ENCODE assay signal across 22 cellular contexts in the genomic region with DNA sequence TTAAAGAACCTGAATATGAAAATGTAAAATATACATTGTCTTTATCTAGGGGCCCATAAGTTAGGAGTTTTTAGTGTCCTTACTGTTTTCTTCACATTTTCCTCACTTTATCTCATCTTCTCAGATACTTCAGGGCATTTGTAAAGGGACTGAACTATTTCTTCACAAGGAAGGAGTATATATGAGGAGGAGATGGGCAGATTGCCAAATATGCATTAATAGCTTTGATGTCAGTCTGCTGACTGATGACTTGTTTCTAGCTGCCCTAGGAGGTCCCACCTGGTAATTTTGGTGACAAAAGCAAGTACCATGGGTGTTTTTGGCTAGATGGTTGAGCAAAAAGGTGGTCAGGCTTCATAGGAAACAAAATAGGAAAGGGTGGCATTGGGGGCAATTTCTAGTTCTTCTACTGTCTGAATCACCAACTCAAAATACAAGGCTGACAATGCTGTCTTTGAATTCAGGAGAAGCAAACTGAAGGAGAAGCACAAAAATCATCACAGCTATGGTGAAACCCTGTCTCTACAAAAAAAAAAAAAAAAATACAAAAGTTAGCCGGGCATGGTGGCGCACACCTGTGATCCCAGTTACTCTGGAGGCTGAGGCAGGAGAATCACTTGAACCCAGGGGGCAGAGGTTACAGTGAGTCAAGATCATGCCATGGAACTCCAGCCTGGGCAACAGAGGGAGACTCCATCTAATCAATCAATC. TPM values are rescaled to one million over a fixed set of nuclear protein-coding genes. Genes with fewer than 3 reads are reported as not detected.
DNase-seq lines count a peak whose midpoint lies in the region; ATAC-seq and TF ChIP-seq lines count a peak whose summit lies in the region.
"Had no signal": no experiment of that assay in that cellular context is flagged by ENCODE, and none has a peak within 500 bp of the region (broad histone marks: within the 10 kb centered on the region; RNA-seq: fewer than 3 reads in every experiment).

No MANE protein-coding gene starts in this region.

- no peak for TF ChIP-seq EP300 in gastroesophageal sphincter (IDR thresholded peaks at IDR 0.05)

- TF ChIP-seq POLR2A in IMR-90 (IDR thresholded peaks at IDR 0.05; ENCODE audit: low read depth, low read length) (no peak), gastroesophageal sphincter (IDR thresholded peaks at IDR 0.05) (no peak)

- H3K4ac ChIP-seq in IMR-90 (ENCODE audit: low read depth, low read length): no peak overlapping the region

- H3K4me1 Mint-ChIP-seq in T-helper 17 cell: peaks cover 2% of the 10 kb centered on the region
- H3K4me1 Mint-ChIP-seq: neural progenitor cell had no signal

- no CpG with 5 or more reads among the region's 2 CpGs for WGBS in IMR-90 (ENCODE audit: extremely low coverage in 2 of 2, insufficient read length in 1 of 2), 2 experiments
- WGBS in gastroesophageal sphincter (ENCODE audit: low coverage in 1 of 2), 2 donors: 88% methylated on average over 2 of the region's 2 CpGs; no CpG with 5 or more reads in 1 of the 2 donors

- no peak overlapping the region for H4K8ac ChIP-seq in IMR-90 (ENCODE audit: low read depth in 2 of 2, low read length in 2 of 2)

- H3K14ac ChIP-seq in IMR-90 (replicated peaks; ENCODE audit: low read depth, low read length): no peak overlapping the region

- no peak overlapping the region for H2BK5ac ChIP-seq in IMR-90 (ENCODE audit: low read depth, low read length, poor library complexity, severe bottlenecking)

- H3K4me3 Mint-ChIP-seq in T-helper 17 cell: no peak overlapping the region
- H3K4me3 Mint-ChIP-seq: CD4-positive, alpha-beta T cell; neural progenitor cell had no signal

- no peaks in the 10 kb centered on the region for H3K27me3 Mint-ChIP-seq in T-helper 17 cell
- H3K27me3 Mint-ChIP-seq: CD4-positive, alpha-beta T cell had no signal

- no peak overlapping the region for H3K23ac ChIP-seq in IMR-90 (ENCODE audit: low read depth, low read length)

- no peak overlapping the region for H4K91ac ChIP-seq in IMR-90 (ENCODE audit: insufficient read depth, low read depth, low read length)

- H3K9me1 ChIP-seq in IMR-90 (ENCODE audit: insufficient read depth, low read length): no peaks in the 10 kb centered on the region

- H3K27ac Mint-ChIP-seq in T-helper 17 cell: no peak overlapping the region
- H3K27ac Mint-ChIP-seq: CD4-positive, alpha-beta T cell; neural progenitor cell had no signal

- H2BK15ac ChIP-seq in IMR-90 (ENCODE audit: low read depth, low read length): no peak overlapping the region

- no peak overlapping the region for H3K18ac ChIP-seq in IMR-90 (ENCODE audit: low read depth, low read length)

- H2AK9ac ChIP-seq in IMR-90 (replicated peaks; ENCODE audit: low read depth, low read length, poor library complexity): no peak overlapping the region

- H4K5ac ChIP-seq in IMR-90 (ENCODE audit: low read depth, low read length): no peak overlapping the region

- CTCF ChIA-PET in A673 (lab: Charles Lee) (no interaction called here), IMR-90 (lab: Yijun Ruan, JAX) (no interaction called here)

- H3K4me1 ChIP-seq in A673 (ENCODE audit: insufficient read depth, low read length, poor library complexity, severe bottlenecking) (peaks cover 30% of the 10 kb centered on the region), IMR-90 (ENCODE audit: control insufficient read depth, insufficient read depth, low read length) (no peaks in the 10 kb centered on the region), gastroesophageal sphincter (no peaks in the 10 kb centered on the region)
- H3K4me1 ChIP-seq: neural progenitor cell, stomach had no signal

- dilution Hi-C loops in IMR-90 (cut with HindIII; ENCODE audit: low sequenced_read_pairs, unreplicated experiment): no loop called here

- POLR2A ChIA-PET in A673 (lab: Charles Lee; ENCODE audit: low non-redundant PET) (interaction anchor here (0.6 kb wide), 1 partner anchor 39 kb away, joined by 4 read pairs; no protein-coding TSS in a partner anchor), IMR-90 (lab: Charles Lee; ENCODE audit: unreplicated experiment) (no interaction called here)

- intact Hi-C loops in A673 (cut with micrococcal nuclease; ENCODE audit: unreplicated experiment) (no loop called here), IMR-90 (cut with micrococcal nuclease) (no loop called here)

- no peak overlapping the region for H3K9ac ChIP-seq in IMR-90 (ENCODE audit: low read depth, low read length)
- H3K9ac ChIP-seq: neural progenitor cell had no signal

- TF ChIP-seq RAD21 in IMR-90 (IDR thresholded peaks at IDR 0.05; ENCODE audit: low read length): no peak

- no peak overlapping the region for H3K56ac ChIP-seq in IMR-90 (ENCODE audit: extremely low read depth, insufficient read depth, low read length)

- H3K27me3 ChIP-seq in A673 (replicated peaks; ENCODE audit: insufficient read depth, low read depth, low read length, poor library complexity) (no peaks in the 10 kb centered on the region), IMR-90 (ENCODE audit: control insufficient read depth, insufficient read depth, low read length) (no peaks in the 10 kb centered on the region; the same call in 1 of the 2 replicates), gastroesophageal sphincter (no peaks in the 10 kb centered on the region)
- H3K27me3 ChIP-seq: MG63, neural progenitor cell, stomach had no signal

- in situ Hi-C loops in IMR-90 (cut with MboI; ENCODE audit: low sequenced_read_pairs): no loop called here

- no peak overlapping the region for H3K4me3 ChIP-seq in A673 (ENCODE audit: low read depth, low read length, poor library complexity, severe bottlenecking)
- no peak overlapping the region for H3K4me3 ChIP-seq in IMR-90 (ENCODE audit: insufficient read depth, low read depth, low read length)
- no peak overlapping the region for H3K4me3 ChIP-seq in gastroesophageal sphincter
- H3K4me3 ChIP-seq: MG63, neural progenitor cell, stomach had no signal

- peaks cover 10% of the 10 kb centered on the region for H3K36me3 Mint-ChIP-seq in T-helper 17 cell (ENCODE audit: low read depth)

- H3K9me3 ChIP-seq in A673 (ENCODE audit: low read depth, low read length, poor library complexity, severe bottlenecking): no peaks in the 10 kb centered on the region
- H3K9me3 ChIP-seq in IMR-90 (ENCODE audit: control insufficient read depth, insufficient read depth, low read length): no peaks in the 10 kb centered on the region
- H3K9me3 ChIP-seq in T-helper 17 cell (ENCODE audit: control insufficient read depth, low read length, poor library complexity, severe bottlenecking): no peaks in the 10 kb centered on the region
- H3K9me3 ChIP-seq in gastroesophageal sphincter: no peaks in the 10 kb centered on the region
- H3K9me3 ChIP-seq: MG63, stomach had no signal

- no peak overlapping the region for H3K4me2 ChIP-seq in IMR-90 (ENCODE audit: low read depth, low read length)
- H3K4me2 ChIP-seq: neural progenitor cell had no signal

- no peaks in the 10 kb centered on the region for H4K20me1 ChIP-seq in IMR-90 (ENCODE audit: insufficient read depth, low read length)

- peaks cover 5% of the 10 kb centered on the region for H3K36me3 ChIP-seq in A673 (ENCODE audit: insufficient read depth, low read length, poor library complexity, severe bottlenecking)
- peaks cover 1% of the 10 kb centered on the region; the same call in 1 of the 2 replicates for H3K36me3 ChIP-seq in IMR-90 (ENCODE audit: control insufficient read depth, insufficient read depth, low read length)
- H3K36me3 ChIP-seq in gastroesophageal sphincter: peaks cover 3 to 65% of the 10 kb centered on the region in 2 donors
- H3K36me3 ChIP-seq: MG63, neural progenitor cell had no signal

- BruUV-seq in A673 (replicated peaks; lab: Mats Ljungman, UMichigan) (no TSS peak), IMR-90 (replicated peaks; lab: Mats Ljungman, UMichigan) (no TSS peak)

- H3K27ac ChIP-seq in A673 (ENCODE audit: low read depth, low read length, poor library complexity, severe bottlenecking): no peak overlapping the region
- no peak overlapping the region for H3K27ac ChIP-seq in IMR-90 (ENCODE audit: insufficient read depth, low read length)
- H3K27ac ChIP-seq in gastroesophageal sphincter: no peak overlapping the region
- H3K27ac ChIP-seq: neural progenitor cell, stomach had no signal

- DNase-seq in A673 (ENCODE audit: low spot score) (peak; percentile 37), IMR-90 (peak; percentile 25), RPMI7951 (ENCODE audit: low read depth) (peak; percentile 16), dermis blood vessel endothelial cell (peak; percentile 67), mesenteric fat pad (ENCODE audit: low spot score) (no peak), T-helper 17 cell (no peak)
- DNase-seq: ACHN; activated CD4-positive, alpha-beta T cell treated with anti-CD3 and anti-CD28 coated beads for 1 hour; aorta; CD4-positive, alpha-beta T cell; GDM1; H7; kidney; MG63; NCI-H187 treated with DMSO at 0.1 percent for 48 hours; NCI-H82; retina; stomach; T-helper 2 cell had no signal

- no peak overlapping the region for H2BK120ac ChIP-seq in IMR-90 (ENCODE audit: low read depth, low read length)

- no peaks in the 10 kb centered on the region for H3K79me1 ChIP-seq in IMR-90 (ENCODE audit: low read depth in 1 of 2, low read length in 2 of 2)

- no peak overlapping the region for H2AFZ ChIP-seq in IMR-90 (replicated peaks; ENCODE audit: low read length, poor library complexity)
- H2AFZ ChIP-seq: neural progenitor cell had no signal

- ATAC-seq in IMR-90 (ENCODE audit: low read depth) (no peak), T-helper 17 cell (no peak), gastroesophageal sphincter (no peak), HG03039 (IDR thresholded peaks at IDR 0.05; ENCODE audit: unreplicated experiment) (no peak)

- no peak overlapping the region for H2BK20ac ChIP-seq in IMR-90 (ENCODE audit: low read depth, low read length)

- TF ChIP-seq CTCF in A673 (conservative IDR thresholded peaks at IDR 0.05; ENCODE audit: low read depth, low read length) (no peak), IMR-90 (conservative IDR thresholded peaks at IDR 0.05; ENCODE audit: low read depth, low read length) (no peak), gastroesophageal sphincter (IDR thresholded peaks at IDR 0.05) (no peak)

- H2AK5ac ChIP-seq in IMR-90 (ENCODE audit: low read depth, low read length): no peak overlapping the region

TF ChIP-seq in IMR-90, 13 proteins besides CTCF, POLR2A, EP300 and RAD21:
- TF ChIP-seq NFE2L2 (IDR thresholded peaks at IDR 0.05; ENCODE audit: low read depth, low read length) (no peak), RFX5 (IDR thresholded peaks at IDR 0.05; ENCODE audit: low read depth, low read length) (no peak), MAZ (IDR thresholded peaks at IDR 0.05; ENCODE audit: borderline replicate concordance, low read depth, low read length) (no peak)

RNA-seq across cellular contexts. Expression of gene STRIP2, which starts 10.4 kb away (rescaled TPM):
- total RNA-seq in A673 (2021) (9.1 and 10.7 TPM in 2 replicates), IMR-90 (2012; rRNA removed) (2.2 and 3.0 TPM in 2 replicates), dermis blood vessel endothelial cell (2.7 and 6.1 TPM in 2 replicates), mesenteric fat pad (0.19 TPM), T-helper 17 cell (1 to 10 TPM in 1 of 2 donors, under 1 TPM in 1; 0.67 to 2.1 TPM), gastroesophageal sphincter (1 to 10 TPM; 1.2 to 2.6 (median 1.9) TPM)
- polyA plus RNA-seq in IMR-90 (2012; rRNA removed): 1.6 and 1.8 TPM in 2 replicates
- polyA plus RNA-seq in IMR-90 (2012; cell fraction: cytosol; rRNA removed): 0.68 and 0.73 TPM in 2 replicates
- 2.4 and 4.3 TPM in 2 replicates for polyA plus RNA-seq in IMR-90 (2012; cell fraction: nucleus; rRNA removed; ENCODE audit: low replicate concordance)
- 6.4 and 7.8 TPM in 2 replicates for total RNA-seq in RPMI7951 (2014; rRNA removed; shearing (Covaris generic))

Comparison
In these comparisons a context has a peak if more than half of its experiments do, and no peak if none do; other contexts are left out.
1. DNase-seq: peak in A673 (single experiment), IMR-90 (single experiment), RPMI7951 (single experiment) and dermis blood vessel endothelial cell (single experiment); none in mesenteric fat pad (single experiment) and T-helper 17 cell (0 of 3).